In genomic region chr3:11059090-11059798, GRCh38 we compare ENCODE assay signal across 8 cellular contexts.
DNase-seq lines count a peak whose midpoint lies in the region; ATAC-seq, FAIRE-seq and TF ChIP-seq lines count a peak whose summit lies in the region.
"Had no signal": no experiment of that assay in that cellular context is flagged by ENCODE, and none has a peak within 500 bp of the region (broad histone marks: within the 10 kb centered on the region; RNA-seq: fewer than 3 reads in every experiment).

No MANE protein-coding gene starts in this region.

- no peak for TF ChIP-seq POLR2A in HepG2 (IDR thresholded peaks at IDR 0.05; ENCODE audit: insufficient read depth in 1 of 2, low read depth in 2 of 2, low read length in 2 of 2)

- TF ChIP-seq RAD21 in SK-N-SH (IDR thresholded peaks at IDR 0.05; ENCODE audit: low read length): peak; percentile 99
- TF ChIP-seq RAD21 in HepG2 (CRISPR knock-in tag; IDR thresholded peaks at IDR 0.05): peak; percentile 78

- no peaks in the 10 kb centered on the region for H3K4me1 Mint-ChIP-seq in stimulated activated naive B cell treated with anti-CD40 and anti-IgM and Interleukin-4, amounts not matched to agents 10 μg/mL and 1 μg/mL and 100 μg/mL, for 72 hours

- H3K27me3 ChIP-seq in SK-N-SH (ENCODE audit: insufficient read depth): peaks cover 3% of the 10 kb centered on the region; the same call in 1 of the 2 replicates
- H3K27me3 ChIP-seq in HepG2 (ENCODE audit: control insufficient read depth in 1 of 2, insufficient read depth in 2 of 2, low read length in 2 of 2): peaks cover 0 to 24% of the 10 kb centered on the region in 2 experiments; a peak in 4 of 5 replicates

- H3K9ac ChIP-seq in SK-N-SH (no peak overlapping the region), HepG2 (ENCODE audit: insufficient read depth, low read depth, low read length) (no peak overlapping the region)

- CTCF ChIA-PET in SK-N-SH (lab: Yijun Ruan, JAX): interaction anchor here (0.5 to 5.1 kb wide), 82 partner anchors 12 to 592 kb away, joined by 3 to 281 read pairs (median 7); partner anchors contain the start of genes HRH1 and SLC6A1
- CTCF ChIA-PET in HepG2 (lab: Yijun Ruan, JAX; ENCODE audit: low intra/inter-chr PET ratio, low total read pairs): interaction anchor here (1.4 to 3.3 kb wide), 4 partner anchors 108 to 301 kb away, joined by 3 to 17 read pairs (median 10); no protein-coding TSS in a partner anchor

- no peaks in the 10 kb centered on the region for H3K36me3 Mint-ChIP-seq in stimulated activated naive B cell treated with anti-CD40 and anti-IgM and Interleukin-4, amounts not matched to agents 10 μg/mL and 1 μg/mL and 100 μg/mL, for 72 hours
- H3K36me3 Mint-ChIP-seq: activated naive CD8-positive, alpha-beta T cell had no signal

- H3K79me2 ChIP-seq in SK-N-SH (ENCODE audit: insufficient read depth): no peaks in the 10 kb centered on the region
- H3K79me2 ChIP-seq in HepG2 (ENCODE audit: insufficient read depth, low read length): no peaks in the 10 kb centered on the region

- no peaks in the 10 kb centered on the region for H3K9me3 ChIP-seq in SK-N-SH
- H3K9me3 ChIP-seq in HepG2 (ENCODE audit: low read length): no peaks in the 10 kb centered on the region

- H3K27ac Mint-ChIP-seq in stimulated activated naive B cell treated with anti-CD40 and anti-IgM and Interleukin-4, amounts not matched to agents 10 μg/mL and 1 μg/mL and 100 μg/mL, for 72 hours: no peak overlapping the region
- H3K27ac Mint-ChIP-seq: activated naive CD8-positive, alpha-beta T cell had no signal

- H3K27ac ChIP-seq in SK-N-SH (ENCODE audit: low read depth in 2 of 2, low read length in 1 of 2) (no peak overlapping the region), HepG2 (ENCODE audit: extremely low read length, insufficient read depth, low read length) (no peak overlapping the region)

- H3K4me3 ChIP-seq in SK-N-SH (ENCODE audit: low read depth in 2 of 2, low read length in 1 of 2): no peak overlapping the region; a peak in 1 of 4 replicates
- no peak overlapping the region for H3K4me3 ChIP-seq in HepG2 (replicated peaks in 1 of 3; ENCODE audit: insufficient read depth in 1 of 3, low read depth in 2 of 3, low read length in 3 of 3)

- H3K4me1 ChIP-seq in SK-N-SH (ENCODE audit: control insufficient read depth in 1 of 2, insufficient read depth in 2 of 2, low read depth in 1 of 2, low read length in 1 of 2) (peaks cover 0 to 9% of the 10 kb centered on the region in 2 experiments; a peak in 1 of 4 replicates), HepG2 (ENCODE audit: insufficient read depth, low read length) (no peaks in the 10 kb centered on the region)

- H3K36me3 ChIP-seq in SK-N-SH (replicated peaks in 1 of 2; ENCODE audit: control insufficient read depth in 1 of 2, insufficient read depth in 2 of 2, low read length in 1 of 2) (no peaks in the 10 kb centered on the region), HepG2 (replicated peaks in 1 of 2; ENCODE audit: control insufficient read depth in 1 of 2, insufficient read depth in 2 of 2, low read length in 2 of 2) (no peaks in the 10 kb centered on the region)

- no peaks in the 10 kb centered on the region for H4K20me1 ChIP-seq in SK-N-SH (ENCODE audit: insufficient read depth)
- no peaks in the 10 kb centered on the region for H4K20me1 ChIP-seq in HepG2 (ENCODE audit: insufficient read depth, low read length)

- no peak overlapping the region for H3K4me3 Mint-ChIP-seq in stimulated activated naive B cell treated with anti-CD40 and anti-IgM and Interleukin-4, amounts not matched to agents 10 μg/mL and 1 μg/mL and 100 μg/mL, for 72 hours
- H3K4me3 Mint-ChIP-seq: activated naive CD8-positive, alpha-beta T cell had no signal

- H3K9me3 Mint-ChIP-seq in stimulated activated naive B cell treated with anti-CD40 and anti-IgM and Interleukin-4, amounts not matched to agents 10 μg/mL and 1 μg/mL and 100 μg/mL, for 72 hours: peaks cover 0 to 2% of the 10 kb centered on the region in 2 donors

- TF ChIP-seq CTCF in SK-N-SH (IDR thresholded peaks at IDR 0.05) (peak; percentile 81), HepG2 (CRISPR knock-in tag; IDR thresholded peaks at IDR 0.05) (peak; percentile 89)

- no TSS peak for BruUV-seq in HepG2 (replicated peaks; lab: Mats Ljungman, UMichigan)

- POLR2A ChIA-PET in SK-N-SH (lab: Yijun Ruan, JAX) (interaction anchor here (2.1 kb wide), 1 partner anchor 114 kb away, joined by 6 read pairs; no protein-coding TSS in a partner anchor), HepG2 (lab: Yijun Ruan, JAX) (no interaction called here)

- no peaks in the 10 kb centered on the region for H3F3A ChIP-seq in SK-N-SH (replicated peaks; ENCODE audit: insufficient read depth)

- no peak overlapping the region for H3K4me2 ChIP-seq in SK-N-SH
- no peak overlapping the region for H3K4me2 ChIP-seq in HepG2 (ENCODE audit: low read depth, low read length)

- FAIRE-seq in HepG2 (lab: Jason Lieb, UNC): peak; percentile 39

- peak; percentile 87 for ATAC-seq in HepG2
- peak; percentile 74 to 80 for ATAC-seq in stimulated activated naive B cell treated with anti-CD40 and anti-IgM and Interleukin-4, amounts not matched to agents 10 μg/mL and 1 μg/mL and 100 μg/mL, for 72 hours (replicated peaks)
- no peak for ATAC-seq in HG02610 (IDR thresholded peaks at IDR 0.05; ENCODE audit: unreplicated experiment)

- 41% methylated on average over 12 of the region's 14 CpGs for WGBS in SK-N-SH (ENCODE audit: low lambda C conversion rate)
- 16% methylated on average over 14 of the region's 14 CpGs for WGBS in HepG2 (ENCODE audit: low lambda C conversion rate)

- H3K27me3 Mint-ChIP-seq in stimulated activated naive B cell treated with anti-CD40 and anti-IgM and Interleukin-4, amounts not matched to agents 10 μg/mL and 1 μg/mL and 100 μg/mL, for 72 hours: peaks cover 27 to 44% of the 10 kb centered on the region in 2 donors

- no peaks in the 10 kb centered on the region for H3K9me2 ChIP-seq in SK-N-SH

- intact Hi-C loops in HepG2 (cut with micrococcal nuclease; ENCODE audit: unreplicated experiment): loop anchor here (1.0 to 2.0 kb wide), 2 partner anchors 109 to 300 kb away; no protein-coding TSS in a partner anchor

- TF ChIP-seq EP300 in SK-N-SH (IDR thresholded peaks at IDR 0.05; ENCODE audit: borderline replicate concordance in 1 of 2, low read depth in 1 of 2, low read length in 1 of 2) (no peak), HepG2 (IDR thresholded peaks at IDR 0.05; ENCODE audit: low read depth in 2 of 2, low read length in 2 of 2) (no peak), HepG2 (CRISPR knock-in tag; IDR thresholded peaks at IDR 0.05; ENCODE audit: borderline replicate concordance) (no peak)

- 0 out of 2 replicates have a peak overlapping the region, but pooled peaks have one; percentile 68 for H2AFZ ChIP-seq in SK-N-SH (ENCODE audit: low read depth)
- no peak overlapping the region for H2AFZ ChIP-seq in HepG2 (ENCODE audit: low read length)

- in situ Hi-C loops in HepG2 (cut with HindIII; ENCODE audit: extremely low pct_ligation_motif_present, low pct_unique_long_range_greater_than_20kb): no loop called here

- peak; percentile 38 for DNase-seq in GM04504 (ENCODE audit: low read depth)
- DNase-seq in Kasumi-1 (lab: John Stamatoyannopoulos, UW): peak; percentile 83 to 84
- peak; percentile 83 for DNase-seq in SK-N-SH
- DNase-seq in cerebellum (ENCODE audit: low spot score): peak; percentile 61
- peak; percentile 39 for DNase-seq in HepG2 (ENCODE audit: low spot score)
- peak; percentile 11 for DNase-seq in stimulated activated naive B cell treated with anti-CD40 and anti-IgM and Interleukin-4, amounts not matched to agents 10 μg/mL and 1 μg/mL and 100 μg/mL, for 72 hours

TF ChIP-seq in SK-N-SH, 30 proteins besides CTCF, POLR2A, EP300 and RAD21:
- TF ChIP-seq SMC3 (IDR thresholded peaks at IDR 0.05; ENCODE audit: low read depth, low read length) (peak; percentile 94), ELF1 (IDR thresholded peaks at IDR 0.05) (no peak)

TF ChIP-seq in HepG2, 621 proteins besides CTCF, POLR2A, EP300 and RAD21:
- no peak for TF ChIP-seq MTA3 (CRISPR knock-in tag; IDR thresholded peaks at IDR 0.05)
- TF ChIP-seq, protein P1, sequence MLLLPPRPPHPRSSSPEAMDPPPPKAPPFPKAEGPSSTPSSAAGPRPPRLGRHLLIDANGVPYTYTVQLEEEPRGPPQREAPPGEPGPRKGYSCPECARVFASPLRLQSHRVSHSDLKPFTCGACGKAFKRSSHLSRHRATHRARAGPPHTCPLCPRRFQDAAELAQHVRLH (CRISPR knock-in tag; IDR thresholded peaks at IDR 0.05; ENCODE audit: borderline replicate concordance, low read depth): 0 out of 2 replicates have a peak, but pooled peaks have one; percentile 30
- TF ChIP-seq STAG1 (CRISPR knock-in tag; IDR thresholded peaks at IDR 0.05): peak; percentile 89
- peak; percentile 92 for TF ChIP-seq SMC3 (IDR thresholded peaks at IDR 0.05; ENCODE audit: low read length)
- TF ChIP-seq ZNF34 (CRISPR knock-in tag; IDR thresholded peaks at IDR 0.05; ENCODE audit: borderline replicate concordance): no peak
TF ChIP-seq in HepG2: peak in this region for 3.

Comparison
In these comparisons a context has a peak if more than half of its experiments do, and no peak if none do; other contexts are left out.
1. DNase-seq: peak in every context shown above with its lines; median percentile 84 in Kasumi-1; 83 in SK-N-SH; 61 in cerebellum; 39 in HepG2; 38 in GM04504; 11 in stimulated activated naive B cell treated with anti-CD40 and anti-IgM and Interleukin-4, amounts not matched to agents 10 μg/mL and 1 μg/mL and 100 μg/mL, for 72 hours.